ENCODE assay signal across 8 cellular contexts in genomic region chr19:48492925-48493717, GRCh38. TPM values are rescaled to one million over a fixed set of nuclear protein-coding genes. Genes with fewer than 3 reads are reported as not detected.
A peak's percentile ranks its signal among the peaks of the same experiment; 100 is the strongest.
DNase-seq lines count a peak whose midpoint lies in the region; ATAC-seq and TF ChIP-seq lines count a peak whose summit lies in the region.

No MANE protein-coding gene starts in this region.

- no peaks in the 10 kb centered on the region for H3K9me3 Mint-ChIP-seq in activated naive CD4-positive, alpha-beta T cell treated with anti-CD3 and anti-CD28 coated beads, Interleukin-2, amount 50 U/mL, for 24 hours
- H3K9me3 Mint-ChIP-seq in glutamatergic neuron (ENCODE audit: unreplicated experiment), result peaks cover 14% of the 10 kb centered on the region

- H3K4me3 Mint-ChIP-seq in activated naive CD4-positive, alpha-beta T cell treated with anti-CD3 and anti-CD28 coated beads, Interleukin-2, amount 50 U/mL, for 24 hours, result peak overlapping the region; percentile 72
- H3K4me3 Mint-ChIP-seq in glutamatergic neuron (ENCODE audit: unreplicated experiment), result peak overlapping the region; percentile 63

- DNase-seq in DMS79 treated with DMSO at 0.1 percent for 48 hours (lab: John Stamatoyannopoulos, UW) (peak; percentile 37), LHCN-M2 (ENCODE audit: low read depth) (peak; percentile 92), SK-N-MC (ENCODE audit: low read depth, low spot score) (peak; percentile 92), glutamatergic neuron (peak; percentile 91), ovary (peak; percentile 95 to 98 (median 95))

- H3K36me3 ChIP-seq in SK-N-MC (ENCODE audit: insufficient read depth, low read length), result no peaks in the 10 kb centered on the region
- no peaks in the 10 kb centered on the region for H3K36me3 ChIP-seq in ovary
- H3K36me3 ChIP-seq in thymus (ENCODE audit: control insufficient read depth, insufficient read depth), result no peaks in the 10 kb centered on the region

- peaks cover 36% of the 10 kb centered on the region for H3K4me1 Mint-ChIP-seq in activated naive CD4-positive, alpha-beta T cell treated with anti-CD3 and anti-CD28 coated beads, Interleukin-2, amount 50 U/mL, for 24 hours
- H3K4me1 Mint-ChIP-seq in glutamatergic neuron (ENCODE audit: low read depth, unreplicated experiment), result peaks cover 14% of the 10 kb centered on the region

- TF ChIP-seq CTCF in glutamatergic neuron (IDR thresholded peaks at IDR 0.05; ENCODE audit: partially characterized antibody, unreplicated experiment) (no peak), ovary (IDR thresholded peaks at IDR 0.05) (no peak)

- TF ChIP-seq POLR2A in ovary (IDR thresholded peaks at IDR 0.05), result peak; percentile 76

- H3K27me3 ChIP-seq in ovary, result no peaks in the 10 kb centered on the region
- peaks cover 60% of the 10 kb centered on the region for H3K27me3 ChIP-seq in thymus (ENCODE audit: control insufficient read depth, insufficient read depth)

- ATAC-seq in GM21786 (IDR thresholded peaks at IDR 0.05; ENCODE audit: unreplicated experiment), result peak; percentile 69

- H3K27me3 Mint-ChIP-seq in activated naive CD4-positive, alpha-beta T cell treated with anti-CD3 and anti-CD28 coated beads, Interleukin-2, amount 50 U/mL, for 24 hours, result peaks cover 7% of the 10 kb centered on the region
- peaks cover 36% of the 10 kb centered on the region for H3K27me3 Mint-ChIP-seq in glutamatergic neuron (ENCODE audit: unreplicated experiment)

- 1 to 2% (median 2%) methylated on average over 29 to 47 of the region's 47 CpGs for WGBS in ovary, 3 donors
- WGBS in thymus, result 5% methylated on average over 47 of the region's 47 CpGs

- peaks cover 12% of the 10 kb centered on the region for H3K4me1 ChIP-seq in ovary (ENCODE audit: insufficient read depth)
- H3K4me1 ChIP-seq in thymus (ENCODE audit: control insufficient read depth, insufficient read depth, low read length), result peaks cover 14% of the 10 kb centered on the region

- TF ChIP-seq EP300 in ovary (IDR thresholded peaks at IDR 0.05), result no peak

- H3K36me3 Mint-ChIP-seq in activated naive CD4-positive, alpha-beta T cell treated with anti-CD3 and anti-CD28 coated beads, Interleukin-2, amount 50 U/mL, for 24 hours, result no peaks in the 10 kb centered on the region
- no peaks in the 10 kb centered on the region for H3K36me3 Mint-ChIP-seq in glutamatergic neuron (ENCODE audit: unreplicated experiment)

- intact Hi-C loops in ovary (cut with DNase I), result loop anchor here (5.0 to 10.0 kb wide), 3 partner anchors 89 to 102 kb away; no protein-coding TSS in a partner anchor

- H3K4me3 ChIP-seq in SK-N-MC, result peak overlapping the region; percentile 91
- H3K4me3 ChIP-seq in ovary, result peak overlapping the region; percentile 39
- peak overlapping the region; percentile 51 for H3K4me3 ChIP-seq in thymus (ENCODE audit: low read length)

- peak overlapping the region; percentile 59 for H3K27ac Mint-ChIP-seq in activated naive CD4-positive, alpha-beta T cell treated with anti-CD3 and anti-CD28 coated beads, Interleukin-2, amount 50 U/mL, for 24 hours
- H3K27ac Mint-ChIP-seq in glutamatergic neuron (ENCODE audit: unreplicated experiment), result peak overlapping the region; percentile 52

- peak overlapping the region; percentile 77 for H3K9ac ChIP-seq in SK-N-MC (ENCODE audit: insufficient read length)

- H3K27ac ChIP-seq in SK-N-MC, result peak overlapping the region; percentile 79
- peak overlapping the region in 1 of 2 donors; percentile 68 for H3K27ac ChIP-seq in ovary
- H3K27ac ChIP-seq in thymus (ENCODE audit: low read depth), result peak overlapping the region; percentile 52

- no peaks in the 10 kb centered on the region for H3K9me3 ChIP-seq in SK-N-MC (ENCODE audit: low read depth, low read length)
- H3K9me3 ChIP-seq in ovary, result no peaks in the 10 kb centered on the region
- no peaks in the 10 kb centered on the region for H3K9me3 ChIP-seq in thymus (ENCODE audit: control insufficient read depth)

RNA-seq across cellular contexts. Expression of gene LMTK3, which starts 18.5 kb away (rescaled TPM):
- total RNA-seq in LHCN-M2 (2014; rRNA removed), result 0.06 and 0.13 TPM in 2 replicates
- polyA plus RNA-seq in LHCN-M2 (2012), result 0.27 TPM
- 36.3 TPM for total RNA-seq in glutamatergic neuron (ENCODE audit: unreplicated experiment)
- 1 to 10 TPM in 1 of 7 donors, under 1 TPM in 6; 0.38 to 2.5 (median 0.50) TPM for total RNA-seq in ovary
- polyA plus RNA-seq in ovary, result under 1 TPM in 1 of 2 donors, not detected in 1; 0.27 TPM
- polyA plus RNA-seq in thymus, result 1.5 TPM

RNA-seq across cellular contexts. Expression of gene CYTH2, which starts 24.0 kb away (rescaled TPM):
- total RNA-seq in LHCN-M2 (2014; rRNA removed), result 37.7 and 61.0 TPM in 2 replicates
- polyA plus RNA-seq in LHCN-M2 (2012), result 49.4 TPM
- 233 TPM for total RNA-seq in glutamatergic neuron (ENCODE audit: unreplicated experiment)
- total RNA-seq in ovary, result 10 to 100 TPM; 38.5 to 66.5 (median 49.4) TPM
- 10 to 100 TPM; 27.6 to 58.2 TPM for polyA plus RNA-seq in ovary
- polyA plus RNA-seq in thymus, result 42.4 TPM

RNA-seq across cellular contexts. Expression of gene KCNJ14, which starts 37.7 kb away (rescaled TPM):
- total RNA-seq in LHCN-M2 (2014; rRNA removed), result 0.52 and 0.71 TPM in 2 replicates
- polyA plus RNA-seq in LHCN-M2 (2012), result 0.33 TPM
- 1.0 TPM for total RNA-seq in glutamatergic neuron (ENCODE audit: unreplicated experiment)
- total RNA-seq in ovary, result 1 to 10 TPM in 5 of 7 donors, under 1 TPM in 2; 0.48 to 2.2 (median 1.4) TPM
- under 1 TPM; 0.56 to 0.63 TPM for polyA plus RNA-seq in ovary
- 0.78 TPM for polyA plus RNA-seq in thymus

RNA-seq across cellular contexts. Expression of gene GRWD1, which starts 47.3 kb away (rescaled TPM):
- total RNA-seq in LHCN-M2 (2014; rRNA removed), result 66.9 and 70.5 TPM in 2 replicates
- 26.8 TPM for polyA plus RNA-seq in LHCN-M2 (2012)
- total RNA-seq in glutamatergic neuron (ENCODE audit: unreplicated experiment), result 25.0 TPM
- 10 to 100 TPM; 16.5 to 41.9 (median 32.5) TPM for total RNA-seq in ovary
- 10 to 100 TPM in 1 of 2 donors, 1 to 10 TPM in 1; 9.5 to 14.8 TPM for polyA plus RNA-seq in ovary
- 8.4 TPM for polyA plus RNA-seq in thymus

RNA-seq across cellular contexts. Expression of gene SULT2B1, which starts 58.9 kb away (rescaled TPM):
- not detected in 2 replicates for total RNA-seq in LHCN-M2 (2014; rRNA removed)
- 0.15 TPM for polyA plus RNA-seq in LHCN-M2 (2012)
- not detected for total RNA-seq in glutamatergic neuron (ENCODE audit: unreplicated experiment)
- total RNA-seq in ovary, result under 1 TPM in 1 of 7 donors, not detected in 6; 0.20 TPM
- polyA plus RNA-seq in ovary, result under 1 TPM in 1 of 2 donors, not detected in 1; 0.10 TPM
- 4.3 TPM for polyA plus RNA-seq in thymus

Comparison
In these comparisons a context has a peak if more than half of its experiments do, and no peak if none do; other contexts are left out.
1. DNase-seq: peak in every context shown above with its lines; median percentile 95 in ovary; 92 in LHCN-M2; 92 in SK-N-MC; 91 in glutamatergic neuron; 37 in DMS79 treated with DMSO at 0.1 percent for 48 hours.
2. H3K4me3 ChIP-seq: peak in every context shown above with its lines; median percentile 91 in SK-N-MC; 51 in thymus; 39 in ovary.
3. RNA of gene LMTK3, which starts 18.5 kb away (total RNA-seq): 36.3 TPM in glutamatergic neuron (single experiment); 0.38 to 2.5 TPM in ovary and 0.06 to 0.13 TPM in LHCN-M2; every median in the first group is over 10 times any median in the second.